Comparison of ENCODE assay signal across 1 cellular context in genomic region chr6:32191696-32192607, GRCh38.
TF ChIP-seq lines count a peak whose summit lies in the region.

No MANE protein-coding gene starts in this region.

TF ChIP-seq in liver, 16 proteins besides CTCF, POLR2A, EP300 and RAD21 (continued from another document):
- no peak for TF ChIP-seq REST (IDR thresholded peaks at IDR 0.05)
- TF ChIP-seq HNF4A (conservative IDR thresholded peaks at IDR 0.05) = no peak
- TF ChIP-seq YY1 (IDR thresholded peaks at IDR 0.05) = no peak
- no peak for TF ChIP-seq ATF3 (IDR thresholded peaks at IDR 0.05)
